ENCODE assay signal across 11 cellular contexts in genomic region chr20:57659789-57660509, GRCh38. TPM values are rescaled to one million over a fixed set of nuclear protein-coding genes. Genes with fewer than 3 reads are reported as not detected.
A peak's percentile ranks its signal among the peaks of the same experiment; 100 is the strongest.
DNase-seq lines count a peak whose midpoint lies in the region; ATAC-seq and TF ChIP-seq lines count a peak whose summit lies in the region.
"Had no signal": no experiment of that assay in that cellular context is flagged by ENCODE, and none has a peak within 500 bp of the region (broad histone marks: within the 10 kb centered on the region; RNA-seq: fewer than 3 reads in every experiment).

No MANE protein-coding gene starts in this region.

- H4K12ac ChIP-seq in trophoblast cell (ENCODE audit: low read depth, low read length): no peak overlapping the region

- intact Hi-C loops in Calu3 (cut with micrococcal nuclease; ENCODE audit: unreplicated experiment) (no loop called here), left cardiac atrium (cut with DNase I) (loop anchor here in 1 of 2 donors (5.0 kb wide), 1 partner anchor 47 kb away; no protein-coding TSS in a partner anchor), posterior vena cava (cut with DNase I) (no loop called here), PC-3 (cut with micrococcal nuclease) (no loop called here)

- no peak overlapping the region for H3K27ac ChIP-seq in H9 (ENCODE audit: insufficient read length, low read depth, low read length)
- no peak overlapping the region for H3K27ac ChIP-seq in trophoblast cell (ENCODE audit: low read depth, low read length)
- H3K27ac ChIP-seq in PC-3 (ENCODE audit: low read length): no peak overlapping the region

- CTCF ChIA-PET in Calu3 (lab: Charles Lee) (interaction anchor here (1.9 kb wide), 1 partner anchor 37 kb away, joined by 5 read pairs; no protein-coding TSS in a partner anchor), PC-3 (lab: Charles Lee) (no interaction called here)

- no peaks in the 10 kb centered on the region for H3K9me3 ChIP-seq in H9 (ENCODE audit: control insufficient read depth, low read depth, low read length)
- no peaks in the 10 kb centered on the region for H3K9me3 ChIP-seq in trophoblast cell (ENCODE audit: insufficient read depth, low read depth, low read length)
- no peaks in the 10 kb centered on the region for H3K9me3 ChIP-seq in PC-3 (ENCODE audit: low read length)
- H3K9me3 ChIP-seq: HAP-1 had no signal

- 100% methylated on average over 3 of the region's 20 CpGs for WGBS in H9 (ENCODE audit: extremely low coverage, insufficient read length, low lambda C conversion rate)
- 100% methylated on average over 3 of the region's 20 CpGs for WGBS in trophoblast cell (ENCODE audit: extremely low coverage, insufficient coverage, insufficient read length)

- no TSS peak for BruUV-seq in Calu3 (replicated peaks; lab: Mats Ljungman, UMichigan)
- BruUV-seq in PC-3 (replicated peaks; lab: Mats Ljungman, UMichigan): no TSS peak

- no peak overlapping the region for H3K18ac ChIP-seq in H9 (ENCODE audit: insufficient read length, low read depth, low read length)
- H3K18ac ChIP-seq in trophoblast cell (ENCODE audit: low read length): no peak overlapping the region

- TF ChIP-seq CTCF in Calu3 (IDR thresholded peaks at IDR 0.05; ENCODE audit: unreplicated experiment): no peak
- no peak for TF ChIP-seq CTCF in H9 (conservative IDR thresholded peaks at IDR 0.05)
- TF ChIP-seq CTCF in PC-3 (conservative IDR thresholded peaks at IDR 0.05; ENCODE audit: low read depth, low read length): no peak
- TF ChIP-seq CTCF in HFFc6 (IDR thresholded peaks at IDR 0.05): no peak

- no peak overlapping the region for H2AFZ ChIP-seq in H9 (ENCODE audit: low read length)
- H2AFZ ChIP-seq in trophoblast cell (ENCODE audit: insufficient read depth, low read length, poor library complexity): no peak overlapping the region
- no peak overlapping the region for H2AFZ ChIP-seq in PC-3 (ENCODE audit: low read length)

- no peak overlapping the region for H2BK20ac ChIP-seq in H9 (ENCODE audit: low read depth, low read length, poor library complexity, severe bottlenecking)

- H3K36me3 Mint-ChIP-seq in Calu3 (ENCODE audit: insufficient read depth, unreplicated experiment): peaks cover 100% of the 10 kb centered on the region
- H3K36me3 Mint-ChIP-seq in H9 (ENCODE audit: insufficient read depth in 1 of 3, low read depth in 3 of 3): peaks cover 14 to 27% (median 22%) of the 10 kb centered on the region in 3 experiments
- no peaks in the 10 kb centered on the region for H3K36me3 Mint-ChIP-seq in HFFc6 (ENCODE audit: low read depth)

- no peak overlapping the region for H2BK5ac ChIP-seq in H9 (ENCODE audit: insufficient read length, low read length)
- no peak overlapping the region for H2BK5ac ChIP-seq in trophoblast cell (ENCODE audit: low read depth, low read length, poor library complexity)

- H2AK5ac ChIP-seq in H9 (ENCODE audit: insufficient read length, low read length) (no peak overlapping the region), trophoblast cell (ENCODE audit: low read length) (no peak overlapping the region)

- no peaks in the 10 kb centered on the region for H4K20me1 ChIP-seq in H9 (ENCODE audit: control insufficient read depth, insufficient read depth, insufficient read length)
- peaks cover 9% of the 10 kb centered on the region; the same call in 1 of the 2 replicates for H4K20me1 ChIP-seq in PC-3 (ENCODE audit: low read length)

- no peak overlapping the region; the same call in 1 of the 2 replicates for H3K14ac ChIP-seq in H9 (ENCODE audit: insufficient read depth, low read length)
- no peak overlapping the region for H3K14ac ChIP-seq in trophoblast cell (ENCODE audit: low read length)

- peaks cover 7% of the 10 kb centered on the region; the same call in 1 of the 2 replicates for H3K79me2 ChIP-seq in H9 (ENCODE audit: insufficient read depth, low read length)
- H3K79me2 ChIP-seq in trophoblast cell (ENCODE audit: control insufficient read depth, insufficient read depth, low read length, poor library complexity): peaks cover 4% of the 10 kb centered on the region
- peaks cover 59% of the 10 kb centered on the region for H3K79me2 ChIP-seq in PC-3 (ENCODE audit: low read length)

- H3K4me3 Mint-ChIP-seq in Calu3 (ENCODE audit: low read depth, unreplicated experiment) (peak overlapping the region; percentile 31), H9 (no peak overlapping the region), HFFc6 (no peak overlapping the region)

- peak overlapping the region; percentile 72 for H3K27ac Mint-ChIP-seq in Calu3 (ENCODE audit: unreplicated experiment)
- H3K27ac Mint-ChIP-seq in H9: peak overlapping the region in 2 of 3 experiments; percentile 21 to 97; a peak in 4 of 7 replicates
- H3K27ac Mint-ChIP-seq in HFFc6: no peak overlapping the region

- no peak overlapping the region for H3K4me3 ChIP-seq in trophoblast cell (ENCODE audit: low read depth, low read length)
- no peak overlapping the region for H3K4me3 ChIP-seq in PC-3 (ENCODE audit: low read length)
- H3K4me3 ChIP-seq: HAP-1 had no signal

- H3K36me3 ChIP-seq in trophoblast cell (ENCODE audit: control insufficient read depth in 1 of 2, insufficient read depth in 2 of 2, low read length in 2 of 2) (peaks cover 49 to 51% of the 10 kb centered on the region in 2 experiments), PC-3 (ENCODE audit: low read depth, low read length) (peaks cover 25% of the 10 kb centered on the region; the same call in 1 of the 2 replicates)
- H3K36me3 ChIP-seq: HAP-1 had no signal

- H2BK120ac ChIP-seq in H9 (ENCODE audit: low read depth, low read length, poor library complexity, severe bottlenecking) (no peak overlapping the region), trophoblast cell (ENCODE audit: insufficient read depth, low read length, poor library complexity) (no peak overlapping the region)

- H3K9me3 Mint-ChIP-seq in Calu3 (ENCODE audit: low read depth, unreplicated experiment) (no peaks in the 10 kb centered on the region), H9 (no peaks in the 10 kb centered on the region), HFFc6 (no peaks in the 10 kb centered on the region)

- no peak overlapping the region for H2BK15ac ChIP-seq in H9 (ENCODE audit: low read depth, low read length)

- H3K4me1 Mint-ChIP-seq in Calu3 (ENCODE audit: low read depth, unreplicated experiment): peaks cover 69% of the 10 kb centered on the region
- peaks cover 23 to 26% of the 10 kb centered on the region in 2 experiments for H3K4me1 Mint-ChIP-seq in H9
- no peaks in the 10 kb centered on the region for H3K4me1 Mint-ChIP-seq in HFFc6 (ENCODE audit: low read depth)

- POLR2A ChIA-PET in PC-3 (lab: Charles Lee; ENCODE audit: unreplicated experiment): no interaction called here

- no peaks in the 10 kb centered on the region for H3K27me3 Mint-ChIP-seq in Calu3 (ENCODE audit: unreplicated experiment)
- H3K27me3 Mint-ChIP-seq in H9 (ENCODE audit: low read depth): no peaks in the 10 kb centered on the region
- H3K27me3 Mint-ChIP-seq in HFFc6 (ENCODE audit: insufficient read depth): no peaks in the 10 kb centered on the region; the same call in 1 of the 2 replicates

- H3F3A ChIP-seq in PC-3 (ENCODE audit: low read length, unreplicated experiment): no peaks in the 10 kb centered on the region

- ATAC-seq in left cardiac atrium (no peak), GM19463 (IDR thresholded peaks at IDR 0.05; ENCODE audit: unreplicated experiment) (no peak), PC-3 (no peak)

- H4K91ac ChIP-seq in H9 (ENCODE audit: insufficient read length, low read depth, low read length): no peak overlapping the region
- no peak overlapping the region for H4K91ac ChIP-seq in trophoblast cell (ENCODE audit: low read depth, low read length)

- no peak overlapping the region for H3K4ac ChIP-seq in H9 (ENCODE audit: low read depth, low read length)
- H3K4ac ChIP-seq in trophoblast cell (ENCODE audit: low read depth, low read length): no peak overlapping the region

- no peak overlapping the region for H3K56ac ChIP-seq in H9 (ENCODE audit: insufficient read length, low read depth, low read length)

- H2BK12ac ChIP-seq in H9 (ENCODE audit: insufficient read length, low read depth, low read length) (no peak overlapping the region), trophoblast cell (ENCODE audit: low read length) (no peak overlapping the region)

- peak; percentile 1 for DNase-seq in Calu3
- DNase-seq in H9: no peak
- DNase-seq in left cardiac atrium: peak; percentile 8
- DNase-seq in posterior vena cava (ENCODE audit: low spot score): peak; percentile 71
- no peak for DNase-seq in trophoblast cell
- no peak for DNase-seq in PC-3
- DNase-seq in HFFc6: no peak
- DNase-seq: erythroblast; stimulated activated CD4-positive, alpha-beta T cell treated with anti-CD3 and anti-CD28 coated beads, Interleukin-15, amount 100 ng/mL, for 24 hours had no signal

- H4K8ac ChIP-seq in H9 (replicated peaks; ENCODE audit: insufficient read length, low read depth, low read length) (no peak overlapping the region), trophoblast cell (ENCODE audit: low read depth, low read length) (no peak overlapping the region)

- no peaks in the 10 kb centered on the region for H3K79me1 ChIP-seq in H9 (ENCODE audit: insufficient read depth, low read depth, low read length, poor library complexity, severe bottlenecking)
- H3K79me1 ChIP-seq in trophoblast cell (ENCODE audit: low read length): no peaks in the 10 kb centered on the region

- H3K9ac ChIP-seq in H9 (ENCODE audit: extremely low read depth, insufficient read length, low read length) (no peak overlapping the region), trophoblast cell (ENCODE audit: low read length) (no peak overlapping the region), PC-3 (ENCODE audit: low read length) (no peak overlapping the region)

- no peak overlapping the region for H3K4me2 ChIP-seq in H9 (ENCODE audit: insufficient read depth, insufficient read length, low read length)
- no peak overlapping the region for H3K4me2 ChIP-seq in trophoblast cell (ENCODE audit: low read length)
- H3K4me2 ChIP-seq in PC-3 (ENCODE audit: low read length): no peak overlapping the region

- H4K5ac ChIP-seq in H9 (ENCODE audit: insufficient read length, low read depth, low read length): no peak overlapping the region

- H3K23me2 ChIP-seq in H9 (ENCODE audit: insufficient read length, low read depth, low read length, poor library complexity, severe bottlenecking): no peaks in the 10 kb centered on the region

- H3K23ac ChIP-seq in H9 (ENCODE audit: insufficient read length, low read depth, low read length) (no peak overlapping the region), trophoblast cell (ENCODE audit: low read length) (no peak overlapping the region)

- H3T11ph ChIP-seq in H9 (ENCODE audit: low read length): no peak overlapping the region

- H3K4me1 ChIP-seq in H9 (ENCODE audit: insufficient read depth, low read length): no peaks in the 10 kb centered on the region
- peaks cover 15 to 16% of the 10 kb centered on the region in 2 experiments for H3K4me1 ChIP-seq in trophoblast cell (ENCODE audit: control insufficient read depth in 1 of 2, insufficient read depth in 2 of 2, low read length in 2 of 2)
- H3K4me1 ChIP-seq in PC-3 (ENCODE audit: insufficient read depth, low read length): no peaks in the 10 kb centered on the region
- H3K4me1 ChIP-seq: HAP-1 had no signal

- no peaks in the 10 kb centered on the region for H3K27me3 ChIP-seq in H9 (ENCODE audit: insufficient read depth, low read length)
- H3K27me3 ChIP-seq in trophoblast cell (ENCODE audit: insufficient read depth, low read length): no peaks in the 10 kb centered on the region
- H3K27me3 ChIP-seq in PC-3 (ENCODE audit: low read length): no peaks in the 10 kb centered on the region

- no peaks in the 10 kb centered on the region for H3K9me2 ChIP-seq in PC-3 (replicated peaks; ENCODE audit: low read length)

RNA-seq across cellular contexts. Expression of gene ZBP1, which starts 39.7 kb away (rescaled TPM):
- total RNA-seq in Calu3 (2022) (2.9 and 12.5 TPM in 2 replicates), H9 (2021) (not detected in 2 replicates), left cardiac atrium (under 1 TPM in 1 of 2 donors, not detected in 1; 0.47 TPM), posterior vena cava (under 1 TPM; 0.24 to 0.37 TPM), PC-3 (2014; rRNA removed) (0.12 TPM in 1 of 2 replicates, not detected in the other)
- polyA plus RNA-seq in trophoblast cell (2013): not detected in 2 replicates
- not detected for total RNA-seq in HFFc6 (2021; fragmentation: NEBNext Ultra II Directional; extraction: Animal tissue kit (Norgen Biotek cat#: 25700))

RNA-seq across cellular contexts. Expression of gene PMEPA1, which starts 49.9 kb away (rescaled TPM):
- total RNA-seq in Calu3 (2022) (732 and 1,302 TPM in 2 replicates), H9 (2021) (34.6 and 35.7 TPM in 2 replicates), left cardiac atrium (10 to 100 TPM; 28.3 to 60.3 TPM), posterior vena cava (10 to 100 TPM; 45.6 to 55.6 TPM), PC-3 (2014; rRNA removed) (21.9 and 29.3 TPM in 2 replicates)
- 43.9 and 46.9 TPM in 2 replicates for polyA plus RNA-seq in trophoblast cell (2013)
- total RNA-seq in HFFc6 (2021; fragmentation: NEBNext Ultra II Directional; extraction: Animal tissue kit (Norgen Biotek cat#: 25700)): 1 to 10 TPM; 4.7 to 8.0 (median 5.3) TPM

Comparison
In these comparisons a context has a peak if more than half of its experiments do, and no peak if none do; other contexts are left out.
1. DNase-seq: peak in Calu3 (single experiment), left cardiac atrium (single experiment) and posterior vena cava (single experiment); none in H9 (single experiment), trophoblast cell (0 of 2), PC-3 (single experiment) and HFFc6 (single experiment).
2. RNA of gene PMEPA1, which starts 49.9 kb away (total RNA-seq): 732 to 1,302 TPM in Calu3; 28.3 to 60.3 TPM in left cardiac atrium, 45.6 to 55.6 TPM in posterior vena cava, 34.6 to 35.7 TPM in H9, 21.9 to 29.3 TPM in PC-3 and 4.7 to 8.0 TPM in HFFc6; every median in the first group is over 10 times any median in the second.